ENCODE assay signal across 17 cellular contexts in genomic region chr1:106975944-106976343, GRCh38.
DNase-seq lines count a peak whose midpoint lies in the region; ATAC-seq and TF ChIP-seq lines count a peak whose summit lies in the region.
"Had no signal": no experiment of that assay in that cellular context is flagged by ENCODE, and none has a peak within 500 bp of the region (broad histone marks: within the 10 kb centered on the region; RNA-seq: fewer than 3 reads in every experiment).

No MANE protein-coding gene starts in this region.

- H2BK5ac ChIP-seq in mesendoderm (ENCODE audit: low read length) = no peak overlapping the region

- H3K27me3 Mint-ChIP-seq in WTC11 (ENCODE audit: low read depth) = no peaks in the 10 kb centered on the region
- H3K27me3 Mint-ChIP-seq in CD4-positive, alpha-beta memory T cell = no peaks in the 10 kb centered on the region

- no peaks in the 10 kb centered on the region for H4K20me1 ChIP-seq in Karpas-422 (ENCODE audit: insufficient read depth, low read depth, low read length)

- H3K36me3 ChIP-seq in Karpas-422 (ENCODE audit: insufficient read depth, low read length) (no peaks in the 10 kb centered on the region), mesendoderm (ENCODE audit: control insufficient read depth, insufficient read depth, low read length) (no peaks in the 10 kb centered on the region)
- no peaks in the 10 kb centered on the region for H3K36me3 ChIP-seq in CD4-positive, alpha-beta memory T cell (ENCODE audit: insufficient read depth, low read length)
- H3K36me3 ChIP-seq: colonic mucosa, sigmoid colon had no signal

- no peak overlapping the region for H3K4me3 ChIP-seq in Karpas-422 (ENCODE audit: low read length)
- H3K4me3 ChIP-seq in mesendoderm (ENCODE audit: low read length) = no peak overlapping the region
- H3K4me3 ChIP-seq in CD4-positive, alpha-beta memory T cell (ENCODE audit: low read length in 2 of 2) = no peak overlapping the region
- H3K4me3 ChIP-seq: colonic mucosa, sigmoid colon had no signal

- no peak overlapping the region for H4K8ac ChIP-seq in mesendoderm (ENCODE audit: low read depth, low read length)

- CTCF ChIA-PET in WTC11 (lab: Charles Lee) = no interaction called here
- CTCF ChIA-PET in CD4-positive, alpha-beta memory T cell (lab: Charles Lee; ENCODE audit: partially characterized antibody) = no interaction called here

- TF ChIP-seq CTCF in WTC11 (IDR thresholded peaks at IDR 0.05) = no peak
- no peak for TF ChIP-seq CTCF in GM20000 (IDR thresholded peaks at IDR 0.05; ENCODE audit: extremely low read depth, missing control alignments)

- peaks cover 5% of the 10 kb centered on the region for H3K4me1 Mint-ChIP-seq in WTC11
- H3K4me1 Mint-ChIP-seq in CD4-positive, alpha-beta memory T cell = no peaks in the 10 kb centered on the region
- H3K4me1 Mint-ChIP-seq: stimulated activated effector memory CD8-positive, alpha-beta T cell treated with anti-CD3 and anti-CD28 coated beads, Interleukin-12 subunit alpha, Interleukin-12 subunit beta, amount 100 ng/mL, for 72 hours had no signal

- H3K4me2 ChIP-seq in Karpas-422 (ENCODE audit: low read depth, low read length, poor library complexity, severe bottlenecking) (no peak overlapping the region), mesendoderm (ENCODE audit: low read length) (no peak overlapping the region)

- no peaks in the 10 kb centered on the region for H3K9me2 ChIP-seq in Karpas-422 (replicated peaks; ENCODE audit: insufficient read depth, low read length)

- H3K27ac ChIP-seq in Karpas-422 (ENCODE audit: low read length) = no peak overlapping the region
- no peak overlapping the region for H3K27ac ChIP-seq in mesendoderm (ENCODE audit: low read depth, low read length)
- no peak overlapping the region for H3K27ac ChIP-seq in CD4-positive, alpha-beta memory T cell (ENCODE audit: low read depth, low read length)
- H3K27ac ChIP-seq: colonic mucosa, sigmoid colon had no signal

- no peak overlapping the region for H3K4ac ChIP-seq in mesendoderm (ENCODE audit: low read depth, low read length)

- H3K23ac ChIP-seq in mesendoderm (ENCODE audit: low read length) = no peak overlapping the region

- no peak overlapping the region for H2AK5ac ChIP-seq in mesendoderm (ENCODE audit: low read length)

- H2BK120ac ChIP-seq in mesendoderm (ENCODE audit: low read depth, low read length) = no peak overlapping the region

- no peak overlapping the region for H2AFZ ChIP-seq in Karpas-422 (ENCODE audit: low read length)

- no peak overlapping the region for H3K9ac ChIP-seq in Karpas-422 (ENCODE audit: low read length)
- H3K9ac ChIP-seq in mesendoderm (ENCODE audit: low read length) = no peak overlapping the region

- WGBS in mesendoderm (ENCODE audit: extremely low coverage, insufficient coverage, low lambda C conversion rate) = no CpG with 5 or more reads among the region's 2 CpGs

- no peak overlapping the region for H3K4me3 Mint-ChIP-seq in WTC11
- H3K4me3 Mint-ChIP-seq in CD4-positive, alpha-beta memory T cell = no peak overlapping the region
- H3K4me3 Mint-ChIP-seq: CD8-positive, alpha-beta T cell; stimulated activated effector memory CD8-positive, alpha-beta T cell treated with anti-CD3 and anti-CD28 coated beads, Interleukin-12 subunit alpha, Interleukin-12 subunit beta, amount 100 ng/mL, for 72 hours had no signal

- H3K79me2 ChIP-seq in Karpas-422 (ENCODE audit: low read length) = no peaks in the 10 kb centered on the region
- no peaks in the 10 kb centered on the region for H3K79me2 ChIP-seq in mesendoderm (ENCODE audit: control insufficient read depth, insufficient read depth, low read length)

- ATAC-seq in WTC11 = peak; percentile 82
- ATAC-seq in GM18517 (IDR thresholded peaks at IDR 0.05; ENCODE audit: unreplicated experiment) = no peak
- ATAC-seq: CD8-positive, alpha-beta T cell; stimulated activated effector memory CD8-positive, alpha-beta T cell treated with anti-CD3 and anti-CD28 coated beads, Interleukin-12 subunit alpha, Interleukin-12 subunit beta, amount 100 ng/mL, for 72 hours had no signal

- no peak overlapping the region for H3K18ac ChIP-seq in mesendoderm (ENCODE audit: low read length)

- no peaks in the 10 kb centered on the region for H3K79me1 ChIP-seq in mesendoderm (ENCODE audit: low read length)

- H3K56ac ChIP-seq in mesendoderm (ENCODE audit: low read length) = no peak overlapping the region

- H4K5ac ChIP-seq in mesendoderm (ENCODE audit: low read length) = no peak overlapping the region

- in situ Hi-C loops in G401 (cut with HindIII; ENCODE audit: low sequenced_read_pairs) = no loop called here

- H3K27ac Mint-ChIP-seq in WTC11 = no peak overlapping the region
- H3K27ac Mint-ChIP-seq in CD4-positive, alpha-beta memory T cell = no peak overlapping the region
- H3K27ac Mint-ChIP-seq: CD8-positive, alpha-beta T cell; stimulated activated effector memory CD8-positive, alpha-beta T cell treated with anti-CD3 and anti-CD28 coated beads, Interleukin-12 subunit alpha, Interleukin-12 subunit beta, amount 100 ng/mL, for 72 hours had no signal

- H3K9me3 ChIP-seq in Karpas-422 (ENCODE audit: low read length) = no peaks in the 10 kb centered on the region
- H3K9me3 ChIP-seq in CD4-positive, alpha-beta memory T cell (ENCODE audit: control insufficient read depth in 1 of 2, low read length in 2 of 2) = no peaks in the 10 kb centered on the region
- H3K9me3 ChIP-seq: colonic mucosa, sigmoid colon had no signal

- H3K4me1 ChIP-seq in Karpas-422 (ENCODE audit: low read length) = no peaks in the 10 kb centered on the region
- H3K4me1 ChIP-seq in mesendoderm (ENCODE audit: control insufficient read depth, low read depth, low read length) = no peaks in the 10 kb centered on the region
- no peaks in the 10 kb centered on the region for H3K4me1 ChIP-seq in CD4-positive, alpha-beta memory T cell (ENCODE audit: insufficient read depth, low read length)
- H3K4me1 ChIP-seq: colonic mucosa had no signal

- H3K27me3 ChIP-seq in Karpas-422 (ENCODE audit: low read length) (no peaks in the 10 kb centered on the region), mesendoderm (ENCODE audit: insufficient read depth, low read length, poor library complexity) (no peaks in the 10 kb centered on the region)
- no peaks in the 10 kb centered on the region for H3K27me3 ChIP-seq in CD4-positive, alpha-beta memory T cell (ENCODE audit: insufficient read depth, low read length)
- H3K27me3 ChIP-seq: colonic mucosa, sigmoid colon had no signal

- H3K36me3 Mint-ChIP-seq in WTC11 = peaks cover 10% of the 10 kb centered on the region
- no peaks in the 10 kb centered on the region for H3K36me3 Mint-ChIP-seq in CD4-positive, alpha-beta memory T cell
- H3K36me3 Mint-ChIP-seq: CD8-positive, alpha-beta T cell; stimulated activated effector memory CD8-positive, alpha-beta T cell treated with anti-CD3 and anti-CD28 coated beads, Interleukin-12 subunit alpha, Interleukin-12 subunit beta, amount 100 ng/mL, for 72 hours had no signal

- peak; percentile 52 for DNase-seq in G401 (ENCODE audit: low spot score)
- DNase-seq in Karpas-422 = peak; percentile 45
- DNase-seq in WTC11 (ENCODE audit: low spot score) = no peak
- peak; percentile 65 for DNase-seq in mesendoderm
- no peak for DNase-seq in GM20000 (ENCODE audit: low spot score)
- DNase-seq in ureter (ENCODE audit: low spot score) = no peak
- DNase-seq in CD4-positive, alpha-beta memory T cell = no peak
- DNase-seq: activated CD4-positive, alpha-beta T cell treated with anti-CD3 and anti-CD28 coated beads, Interleukin-2, amount 50 U/mL, for 1 hour; CD8-positive, alpha-beta T cell; colonic mucosa; NCI-H1092 treated with DMSO at 0.1 percent for 48 hours; NCI-H226; sigmoid colon; stimulated activated CD4-positive, alpha-beta T cell treated with anti-CD3 and anti-CD28 coated beads, Interleukin-4, amount 100 ng/mL, for 4 hours; T-helper 2 cell had no signal

- H2BK15ac ChIP-seq in mesendoderm (replicated peaks; ENCODE audit: low read depth) = no peak overlapping the region

- intact Hi-C loops in CD4-positive, alpha-beta memory T cell (cut with micrococcal nuclease) = no loop called here

- POLR2A ChIA-PET in WTC11 (lab: Charles Lee) = no interaction called here
- POLR2A ChIA-PET in CD4-positive, alpha-beta memory T cell (lab: Charles Lee; ENCODE audit: partially characterized antibody) = no interaction called here

- peaks cover 19% of the 10 kb centered on the region for H3K9me3 Mint-ChIP-seq in WTC11
- H3K9me3 Mint-ChIP-seq in CD4-positive, alpha-beta memory T cell = peaks cover 0 to 2% (median 0%) of the 10 kb centered on the region in 8 donors
- H3K9me3 Mint-ChIP-seq: CD8-positive, alpha-beta T cell; stimulated activated effector memory CD8-positive, alpha-beta T cell treated with anti-CD3 and anti-CD28 coated beads, Interleukin-12 subunit alpha, Interleukin-12 subunit beta, amount 100 ng/mL, for 72 hours had no signal

TF ChIP-seq in WTC11, 78 proteins besides CTCF, POLR2A, EP300 and RAD21:
- TF ChIP-seq ZNF512 (CRISPR knock-in tag; IDR thresholded peaks at IDR 0.05; ENCODE audit: borderline replicate concordance) (no peak), ZNF396 (CRISPR knock-in tag; IDR thresholded peaks at IDR 0.05; ENCODE audit: borderline replicate concordance) (0 out of 2 replicates have a peak, but pooled peaks have one; percentile 40)

Comparison
In these comparisons a context has a peak if more than half of its experiments do, and no peak if none do; other contexts are left out.
1. DNase-seq: peak in G401 (single experiment), Karpas-422 (single experiment) and mesendoderm (single experiment); none in WTC11 (single experiment), GM20000 (single experiment), ureter (single experiment) and CD4-positive, alpha-beta memory T cell (0 of 5).